12 cellular contexts compared by ENCODE assay signal in genomic region chr22:23837496-23837859, GRCh38. TPM values are rescaled to one million over a fixed set of nuclear protein-coding genes. Genes with fewer than 3 reads are reported as not detected.
DNase-seq lines count a peak whose midpoint lies in the region; ATAC-seq, FAIRE-seq and TF ChIP-seq lines count a peak whose summit lies in the region.
"Had no signal": no experiment of that assay in that cellular context is flagged by ENCODE, and none has a peak within 500 bp of the region (broad histone marks: within the 10 kb centered on the region; RNA-seq: fewer than 3 reads in every experiment).

No MANE protein-coding gene starts in this region.

- H3K9me3 Mint-ChIP-seq in CD4-positive, alpha-beta memory T cell = peaks cover 0 to 3% (median 0%) of the 10 kb centered on the region in 8 donors
- no peaks in the 10 kb centered on the region for H3K9me3 Mint-ChIP-seq in activated CD8-positive, alpha-beta T cell treated with anti-CD3 and anti-CD28 coated beads, Interleukin-2, amount 10 ng/mL, durations not matched to agents 7 days and 5 days (ENCODE audit: insufficient read depth)
- H3K9me3 Mint-ChIP-seq in mesothelial cell of epicardium = no peaks in the 10 kb centered on the region

- CTCF ChIA-PET in CD4-positive, alpha-beta memory T cell (lab: Charles Lee; ENCODE audit: partially characterized antibody) = interaction anchor here (0.5 to 1.1 kb wide), 2 partner anchors 12 to 67 kb away, joined by 3 to 5 read pairs; no protein-coding TSS in a partner anchor
- CTCF ChIA-PET in activated CD8-positive, alpha-beta T cell treated with anti-CD3 and anti-CD28 coated beads, Interleukin-2, amount 10 ng/mL, durations not matched to agents 7 days and 5 days (lab: Charles Lee) = interaction anchor here (1.6 kb wide), 1 partner anchor 12 kb away, joined by 5 read pairs; no protein-coding TSS in a partner anchor

- POLR2A ChIA-PET in CD4-positive, alpha-beta memory T cell (lab: Charles Lee; ENCODE audit: partially characterized antibody) = interaction anchor here (1.9 kb wide), 1 partner anchor 20 kb away, joined by 16 read pairs; the partner anchor contains the start of gene SLC2A11
- POLR2A ChIA-PET in activated CD8-positive, alpha-beta T cell treated with anti-CD3 and anti-CD28 coated beads, Interleukin-2, amount 10 ng/mL, durations not matched to agents 7 days and 5 days (lab: Charles Lee) = no interaction called here

- no peak for FAIRE-seq in GM12891 (lab: Jason Lieb, UNC)

- no peaks in the 10 kb centered on the region for H3K9me3 ChIP-seq in CD4-positive, alpha-beta memory T cell (ENCODE audit: control insufficient read depth in 1 of 2, low read length in 2 of 2)
- no peaks in the 10 kb centered on the region for H3K9me3 ChIP-seq in gastroesophageal sphincter

- peaks cover 10% of the 10 kb centered on the region for H3K36me3 ChIP-seq in CD4-positive, alpha-beta memory T cell (ENCODE audit: insufficient read depth, low read length)
- peaks cover 0 to 53% of the 10 kb centered on the region in 2 donors for H3K36me3 ChIP-seq in gastroesophageal sphincter

- H3K4me1 Mint-ChIP-seq in CD4-positive, alpha-beta memory T cell = peaks cover 14 to 30% (median 20%) of the 10 kb centered on the region in 4 donors
- peaks cover 29% of the 10 kb centered on the region for H3K4me1 Mint-ChIP-seq in activated CD8-positive, alpha-beta T cell treated with anti-CD3 and anti-CD28 coated beads, Interleukin-2, amount 10 ng/mL, durations not matched to agents 7 days and 5 days (ENCODE audit: low read depth)
- peaks cover 47% of the 10 kb centered on the region for H3K4me1 Mint-ChIP-seq in mesothelial cell of epicardium

- H3K27me3 Mint-ChIP-seq in CD4-positive, alpha-beta memory T cell = no peaks in the 10 kb centered on the region
- H3K27me3 Mint-ChIP-seq in activated CD8-positive, alpha-beta T cell treated with anti-CD3 and anti-CD28 coated beads, Interleukin-2, amount 10 ng/mL, durations not matched to agents 7 days and 5 days (ENCODE audit: low read depth) = peaks cover 10% of the 10 kb centered on the region
- peaks cover 2% of the 10 kb centered on the region for H3K27me3 Mint-ChIP-seq in mesothelial cell of epicardium (ENCODE audit: low read depth)

- peak overlapping the region in 5 of 7 donors; percentile 29 to 83 (median 78) for H3K27ac Mint-ChIP-seq in CD4-positive, alpha-beta memory T cell
- no peak overlapping the region for H3K27ac Mint-ChIP-seq in activated CD8-positive, alpha-beta T cell treated with anti-CD3 and anti-CD28 coated beads, Interleukin-2, amount 10 ng/mL, durations not matched to agents 7 days and 5 days
- peak overlapping the region; percentile 94 for H3K27ac Mint-ChIP-seq in mesothelial cell of epicardium

- DNase-seq in CD4-positive, alpha-beta memory T cell = no peak
- DNase-seq in activated CD8-positive, alpha-beta T cell treated with anti-CD3 and anti-CD28 coated beads, Interleukin-2, amount 10 ng/mL, durations not matched to agents 7 days and 5 days = no peak
- DNase-seq in mesothelial cell of epicardium (ENCODE audit: low spot score in 2 of 2, unreplicated experiment in 2 of 2) = no peak
- DNase-seq in GM12891 (ENCODE audit: insufficient read length, low spot score) = no peak
- DNase-seq: effector memory CD4-positive, alpha-beta T cell; hippocampal formation; NCI-H1048; stimulated activated naive CD4-positive, alpha-beta T cell treated with Interleukin-2 at 50 U/mL for 16 hours had no signal

- no peak for ATAC-seq in activated CD8-positive, alpha-beta T cell treated with anti-CD3 and anti-CD28 coated beads, Interleukin-2, amount 10 ng/mL, durations not matched to agents 7 days and 5 days
- ATAC-seq in GM18498 (IDR thresholded peaks at IDR 0.05; ENCODE audit: unreplicated experiment) (no peak), gastroesophageal sphincter (no peak), GM21381 (IDR thresholded peaks at IDR 0.05; ENCODE audit: unreplicated experiment) (no peak)

- no peak for TF ChIP-seq POLR2A in gastroesophageal sphincter (IDR thresholded peaks at IDR 0.05)
- TF ChIP-seq POLR2A in GM12891 (IDR thresholded peaks at IDR 0.05; ENCODE audit: low read depth, low read length) = no peak

- TF ChIP-seq EP300 in gastroesophageal sphincter (IDR thresholded peaks at IDR 0.05) = no peak

- no peak overlapping the region for H3K4me3 ChIP-seq in CD4-positive, alpha-beta memory T cell (ENCODE audit: low read length in 2 of 2)
- H3K4me3 ChIP-seq in GM12875 (ENCODE audit: low read depth, low read length) (peak overlapping the region; percentile 60), gastroesophageal sphincter (no peak overlapping the region)

- H3K4me3 Mint-ChIP-seq in CD4-positive, alpha-beta memory T cell = peak overlapping the region in 4 of 8 donors; percentile 52 to 92 (median 58)
- H3K4me3 Mint-ChIP-seq in activated CD8-positive, alpha-beta T cell treated with anti-CD3 and anti-CD28 coated beads, Interleukin-2, amount 10 ng/mL, durations not matched to agents 7 days and 5 days = peak overlapping the region; percentile 92
- peak overlapping the region; percentile 79 for H3K4me3 Mint-ChIP-seq in mesothelial cell of epicardium

- peaks cover 14% of the 10 kb centered on the region for H3K4me1 ChIP-seq in CD4-positive, alpha-beta memory T cell (ENCODE audit: insufficient read depth, low read length)
- H3K4me1 ChIP-seq in gastroesophageal sphincter = peaks cover 0 to 47% (median 17%) of the 10 kb centered on the region in 3 donors

- TF ChIP-seq CTCF in GM12875 (IDR thresholded peaks at IDR 0.05; ENCODE audit: borderline replicate concordance, insufficient read depth, low read depth, low read length) (no peak), mesothelial cell of epicardium (IDR thresholded peaks at IDR 0.05; ENCODE audit: unreplicated experiment) (no peak), gastroesophageal sphincter (IDR thresholded peaks at IDR 0.05) (no peak)

- H3K27ac ChIP-seq in CD4-positive, alpha-beta memory T cell (ENCODE audit: low read depth, low read length) = no peak overlapping the region
- no peak overlapping the region for H3K27ac ChIP-seq in gastroesophageal sphincter

- peaks cover 0 to 10% of the 10 kb centered on the region in 2 donors for H3K36me3 Mint-ChIP-seq in CD4-positive, alpha-beta memory T cell
- H3K36me3 Mint-ChIP-seq in activated CD8-positive, alpha-beta T cell treated with anti-CD3 and anti-CD28 coated beads, Interleukin-2, amount 10 ng/mL, durations not matched to agents 7 days and 5 days (ENCODE audit: low read depth) = peaks cover 16% of the 10 kb centered on the region
- peaks cover 6% of the 10 kb centered on the region for H3K36me3 Mint-ChIP-seq in mesothelial cell of epicardium

- WGBS in gastroesophageal sphincter (ENCODE audit: low coverage in 1 of 2), 2 donors = 80% methylated on average over 1 of the region's 12 CpGs; no CpG with 5 or more reads in 1 of the 2 donors

- H3K27me3 ChIP-seq in CD4-positive, alpha-beta memory T cell (ENCODE audit: insufficient read depth, low read length) = no peaks in the 10 kb centered on the region
- no peaks in the 10 kb centered on the region for H3K27me3 ChIP-seq in gastroesophageal sphincter

- intact Hi-C loops in CD4-positive, alpha-beta memory T cell (cut with micrococcal nuclease) = loop anchor here (5.0 to 10.0 kb wide), 2 partner anchors 120 to 143 kb away; partner anchors contain the start of gene RGL4

TF ChIP-seq in GM12891, 5 proteins besides CTCF, POLR2A, EP300 and RAD21:
- TF ChIP-seq PAX5 (IDR thresholded peaks at IDR 0.05; ENCODE audit: insufficient read depth, low read length, severe bottlenecking) = no peak
- no peak for TF ChIP-seq SPI1 (IDR thresholded peaks at IDR 0.05; ENCODE audit: low read depth, low read length)
- TF ChIP-seq POLR2AphosphoS5 (IDR thresholded peaks at IDR 0.05; ENCODE audit: low read depth, low read length) = no peak
- no peak for TF ChIP-seq POU2F2 (IDR thresholded peaks at IDR 0.05; ENCODE audit: low read depth, low read length)
- TF ChIP-seq TAF1 (IDR thresholded peaks at IDR 0.05; ENCODE audit: low read depth, low read length) = no peak

RNA-seq across cellular contexts. Expression of gene DERL3, which starts 1.3 kb away (rescaled TPM):
- 1 to 10 TPM; 1.9 to 2.9 TPM for total RNA-seq in CD4-positive, alpha-beta memory T cell
- polyA plus RNA-seq in CD4-positive, alpha-beta memory T cell = 1 to 10 TPM in 1 of 2 donors, under 1 TPM in 1; 0.25 to 1.5 TPM
- 1 to 10 TPM; 8.1 to 10.0 TPM for total RNA-seq in activated CD8-positive, alpha-beta T cell treated with anti-CD3 and anti-CD28 coated beads, Interleukin-2, amount 10 ng/mL, durations not matched to agents 7 days and 5 days
- total RNA-seq in mesothelial cell of epicardium (23.5 to 25.8 TPM (median 24.8 TPM) in 3 replicates), gastroesophageal sphincter (1 to 10 TPM in 1 of 4 donors, not detected in 3; 1.7 TPM)
- polyA plus RNA-seq in GM12891 (2012; ENCODE audit: low read depth, missing spikeins) = 9.4 TPM

RNA-seq across cellular contexts. Expression of gene SLC2A11, which starts 20.2 kb away (rescaled TPM):
- total RNA-seq in CD4-positive, alpha-beta memory T cell = 10 to 100 TPM; 24.5 to 27.2 TPM
- 1 to 10 TPM; 3.9 to 5.0 TPM for polyA plus RNA-seq in CD4-positive, alpha-beta memory T cell
- 1 to 10 TPM; 6.7 to 7.9 TPM for total RNA-seq in activated CD8-positive, alpha-beta T cell treated with anti-CD3 and anti-CD28 coated beads, Interleukin-2, amount 10 ng/mL, durations not matched to agents 7 days and 5 days
- total RNA-seq in mesothelial cell of epicardium (98.7 to 112 TPM (median 99.0 TPM) in 3 replicates), gastroesophageal sphincter (10 to 100 TPM in 3 of 4 donors, 1 to 10 TPM in 1; 7.3 to 39.8 (median 18.8) TPM)
- polyA plus RNA-seq in GM12891 (2012; ENCODE audit: low read depth, missing spikeins) = 9.1 TPM

RNA-seq across cellular contexts. Expression of gene SMARCB1, which starts 50.7 kb away (rescaled TPM):
- 10 to 100 TPM; 41.2 to 42.3 TPM for total RNA-seq in CD4-positive, alpha-beta memory T cell
- polyA plus RNA-seq in CD4-positive, alpha-beta memory T cell = 10 to 100 TPM; 36.6 to 46.0 TPM
- 100 to 1,000 TPM; 112 to 113 TPM for total RNA-seq in activated CD8-positive, alpha-beta T cell treated with anti-CD3 and anti-CD28 coated beads, Interleukin-2, amount 10 ng/mL, durations not matched to agents 7 days and 5 days
- total RNA-seq in mesothelial cell of epicardium (182 to 192 TPM (median 184 TPM) in 3 replicates), gastroesophageal sphincter (10 to 100 TPM; 27.9 to 58.8 (median 32.7) TPM)
- 105 TPM for polyA plus RNA-seq in GM12891 (2012; ENCODE audit: low read depth, missing spikeins)

RNA-seq across cellular contexts. Expression of gene MIF, which starts 56.7 kb away (rescaled TPM):
- total RNA-seq in CD4-positive, alpha-beta memory T cell = 100 to 1,000 TPM; 208 to 217 TPM
- polyA plus RNA-seq in CD4-positive, alpha-beta memory T cell = 1,000 to 10,000 TPM; 1,156 to 1,346 TPM
- 1,000 to 10,000 TPM; 1,002 to 1,009 TPM for total RNA-seq in activated CD8-positive, alpha-beta T cell treated with anti-CD3 and anti-CD28 coated beads, Interleukin-2, amount 10 ng/mL, durations not matched to agents 7 days and 5 days
- total RNA-seq in mesothelial cell of epicardium (916 to 949 TPM (median 925 TPM) in 3 replicates), gastroesophageal sphincter (100 to 1,000 TPM; 164 to 261 (median 237) TPM)
- polyA plus RNA-seq in GM12891 (2012; ENCODE audit: low read depth, missing spikeins) = 1,503 TPM
